ENCODE assay signal across 9 cellular contexts in the genomic region with DNA sequence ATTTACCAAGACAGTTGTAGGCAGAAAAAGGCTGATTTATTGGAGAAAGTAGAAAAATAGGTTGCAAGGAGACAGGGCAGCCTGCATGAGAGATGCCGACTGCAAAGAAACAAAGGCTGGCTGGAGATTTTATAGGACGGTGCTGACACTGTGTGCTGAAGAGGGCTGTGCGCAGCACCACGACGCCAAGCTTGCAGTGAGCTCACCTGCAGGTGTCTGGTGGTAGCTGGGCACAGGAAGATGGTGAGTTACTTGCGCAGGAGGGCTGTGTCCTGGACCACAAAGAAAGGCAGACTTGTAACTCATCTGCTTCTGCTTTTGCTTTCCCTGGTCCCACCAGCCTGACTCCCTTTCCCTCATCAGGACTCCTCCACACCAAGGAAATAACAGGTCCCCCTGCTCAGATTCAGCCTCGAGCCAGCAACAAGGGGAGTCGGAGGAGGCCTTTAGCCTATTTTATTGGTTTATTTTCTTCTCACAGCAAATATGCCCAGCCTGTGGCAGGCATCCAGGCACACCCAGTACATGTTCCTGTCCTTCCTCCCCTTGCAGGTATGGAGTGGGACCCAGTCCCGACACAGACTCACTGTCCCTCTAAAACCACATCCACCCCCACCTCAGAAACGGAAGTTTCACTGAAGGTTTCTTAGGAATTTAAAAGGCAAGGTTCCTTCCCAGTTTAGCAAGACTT. TPM values are rescaled to one million over a fixed set of nuclear protein-coding genes. Genes with fewer than 3 reads are reported as not detected.
A peak's percentile ranks its signal among the peaks of the same experiment; 100 is the strongest.
DNase-seq lines count a peak whose midpoint lies in the region; ATAC-seq, FAIRE-seq and TF ChIP-seq lines count a peak whose summit lies in the region.
"Had no signal": no experiment of that assay in that cellular context is flagged by ENCODE, and none has a peak within 500 bp of the region (broad histone marks: within the 10 kb centered on the region; RNA-seq: fewer than 3 reads in every experiment).

No MANE protein-coding gene starts in this region.

- H3K4me3 ChIP-seq in Panc1 (ENCODE audit: low read depth in 2 of 2, low read length in 2 of 2) (no peak overlapping the region; a peak in 1 of 4 replicates), hepatocyte (no peak overlapping the region), aorta (ENCODE audit: low read length in 2 of 2) (no peak overlapping the region)

- no TSS peak for BruUV-seq in Panc1 (replicated peaks; lab: Mats Ljungman, UMichigan)

- FAIRE-seq in HTR-8/SVneo (lab: Jason Lieb, UNC): peak; percentile 26
- FAIRE-seq: GM18507 had no signal

- H3K36me3 ChIP-seq in Panc1 (ENCODE audit: control insufficient read depth, insufficient read depth, low read length) (no peaks in the 10 kb centered on the region), hepatocyte (replicated peaks; ENCODE audit: insufficient read depth, low read depth) (no peaks in the 10 kb centered on the region), aorta (ENCODE audit: control insufficient read depth in 1 of 2, insufficient read depth in 2 of 2, low read length in 1 of 2) (no peaks in the 10 kb centered on the region)

- DNase-seq in HTR-8/SVneo (ENCODE audit: insufficient read length, low spot score) (no peak), Panc1 (ENCODE audit: low read depth, low spot score) (no peak), hepatocyte (ENCODE audit: low spot score) (no peak), hippocampal formation (lab: John Stamatoyannopoulos, UW) (no peak), NCI-H1092 (lab: John Stamatoyannopoulos, UW) (no peak), aorta (no peak)
- no peak for DNase-seq in stimulated activated naive B cell treated with anti-CD40 and anti-IgM and Interleukin-4, amounts not matched to agents 10 μg/mL and 1 μg/mL and 100 μg/mL, for 72 hours
- DNase-seq: NCI-H2029 had no signal

- H3K79me2 ChIP-seq in hepatocyte: no peaks in the 10 kb centered on the region

- no peak overlapping the region for H3K27ac Mint-ChIP-seq in stimulated activated naive B cell treated with anti-CD40 and anti-IgM and Interleukin-4, amounts not matched to agents 10 μg/mL and 1 μg/mL and 100 μg/mL, for 72 hours

- H3K9me2 ChIP-seq in hepatocyte (replicated peaks; ENCODE audit: insufficient read depth): no peaks in the 10 kb centered on the region

- TF ChIP-seq CTCF in Panc1 (IDR thresholded peaks at IDR 0.05) (no peak), hepatocyte (IDR thresholded peaks at IDR 0.05; ENCODE audit: poor library complexity) (no peak)

- H3K4me1 ChIP-seq in Panc1 (ENCODE audit: control insufficient read depth, insufficient read depth, low read length) (peaks cover 41% of the 10 kb centered on the region), hepatocyte (ENCODE audit: insufficient read depth) (peaks cover 24% of the 10 kb centered on the region), aorta (ENCODE audit: control insufficient read depth in 1 of 2, insufficient read depth in 2 of 2, low read length in 2 of 2) (no peaks in the 10 kb centered on the region)

- H3K9me3 ChIP-seq in Panc1 (ENCODE audit: control insufficient read depth, insufficient read depth, low read depth, low read length) (no peaks in the 10 kb centered on the region), hepatocyte (ENCODE audit: low read depth) (no peaks in the 10 kb centered on the region), aorta (ENCODE audit: control insufficient read depth, low read length) (no peaks in the 10 kb centered on the region)

- H3K27ac ChIP-seq in Panc1 (ENCODE audit: low read length) (peak overlapping the region; percentile 74), hepatocyte (peak overlapping the region; percentile 80), aorta (ENCODE audit: low read depth in 1 of 2, low read length in 2 of 2) (no peak overlapping the region)

- POLR2A ChIA-PET in Panc1 (lab: Charles Lee): no interaction called here

- peaks cover 4 to 14% of the 10 kb centered on the region in 2 donors for H3K4me1 Mint-ChIP-seq in stimulated activated naive B cell treated with anti-CD40 and anti-IgM and Interleukin-4, amounts not matched to agents 10 μg/mL and 1 μg/mL and 100 μg/mL, for 72 hours

- H3K4me2 ChIP-seq in hepatocyte: peak overlapping the region; percentile 34

- H3K4me3 Mint-ChIP-seq in stimulated activated naive B cell treated with anti-CD40 and anti-IgM and Interleukin-4, amounts not matched to agents 10 μg/mL and 1 μg/mL and 100 μg/mL, for 72 hours: no peak overlapping the region

- no peaks in the 10 kb centered on the region for H3K36me3 Mint-ChIP-seq in stimulated activated naive B cell treated with anti-CD40 and anti-IgM and Interleukin-4, amounts not matched to agents 10 μg/mL and 1 μg/mL and 100 μg/mL, for 72 hours

- no peak overlapping the region for H2AFZ ChIP-seq in hepatocyte

- in situ Hi-C loops in Panc1 (cut with HindIII; ENCODE audit: low pct_unique_long_range_greater_than_20kb, low sequenced_read_pairs): no loop called here

- ATAC-seq in Panc1 (peak; percentile 55), aorta (ENCODE audit: low FRiP score) (no peak)
- peak; percentile 36 to 48 for ATAC-seq in stimulated activated naive B cell treated with anti-CD40 and anti-IgM and Interleukin-4, amounts not matched to agents 10 μg/mL and 1 μg/mL and 100 μg/mL, for 72 hours (replicated peaks)

- CTCF ChIA-PET in Panc1 (lab: Charles Lee): no interaction called here

- peaks cover 4 to 5% of the 10 kb centered on the region in 2 donors for H3K27me3 Mint-ChIP-seq in stimulated activated naive B cell treated with anti-CD40 and anti-IgM and Interleukin-4, amounts not matched to agents 10 μg/mL and 1 μg/mL and 100 μg/mL, for 72 hours

- no peaks in the 10 kb centered on the region for H3K9me3 Mint-ChIP-seq in stimulated activated naive B cell treated with anti-CD40 and anti-IgM and Interleukin-4, amounts not matched to agents 10 μg/mL and 1 μg/mL and 100 μg/mL, for 72 hours

- H3K27me3 ChIP-seq in Panc1 (ENCODE audit: control insufficient read depth, insufficient read depth, low read length): no peaks in the 10 kb centered on the region
- H3K27me3 ChIP-seq in hepatocyte: no peaks in the 10 kb centered on the region
- no peaks in the 10 kb centered on the region for H3K27me3 ChIP-seq in aorta (ENCODE audit: control insufficient read depth in 1 of 2, insufficient read depth in 2 of 2, low read length in 1 of 2)

- intact Hi-C loops in Panc1 (cut with micrococcal nuclease; ENCODE audit: unreplicated experiment): no loop called here
- intact Hi-C loops in aorta (cut with DNase I): no loop called here

- 71% methylated on average over 10 of the region's 10 CpGs for WGBS in hepatocyte (ENCODE audit: low lambda C conversion rate, missing lambda C conversion rate)
- WGBS in aorta, 2 donors: 86 to 91% methylated on average over 10 of the region's 10 CpGs

- no peaks in the 10 kb centered on the region for H4K20me1 ChIP-seq in hepatocyte (ENCODE audit: insufficient read depth, poor library complexity, severe bottlenecking)

RNA-seq across cellular contexts. Expression of gene FLNB, which starts 35.7 kb away (rescaled TPM):
- total RNA-seq in Panc1 (2021; ENCODE audit: unreplicated experiment) (309 TPM), hepatocyte (136 and 172 TPM in 2 replicates), aorta (100 to 1,000 TPM; 157 to 254 TPM)
- polyA plus RNA-seq in Panc1 (2012; ENCODE audit: insufficient read length): 366 TPM
- polyA plus RNA-seq in hepatocyte (69.4 and 74.2 TPM in 2 replicates), aorta (10 to 100 TPM; 33.3 to 92.6 TPM)

Comparison
In these comparisons a context has a peak if more than half of its experiments do, and no peak if none do; other contexts are left out.
1. H3K27ac ChIP-seq: peak in Panc1 (single experiment) and hepatocyte (single experiment); none in aorta (0 of 2).